Comparison of ENCODE assay signal across 8 cellular contexts in genomic region chr11:86800076-86800955, GRCh38. TPM values are rescaled to one million over a fixed set of nuclear protein-coding genes. Genes with fewer than 3 reads are reported as not detected.
DNase-seq lines count a peak whose midpoint lies in the region; ATAC-seq and TF ChIP-seq lines count a peak whose summit lies in the region.

Gene PRSS23 (plus strand): TSS chr11:86800542. CDS start chr11:86807644, 7,102 bp downstream.

- peak; percentile 74 for DNase-seq in ELF-1 (ENCODE audit: low read depth, low spot score)
- peak; percentile 64 for DNase-seq in SK-N-DZ (ENCODE audit: low spot score)
- peak; percentile 42 for DNase-seq in cerebellum (ENCODE audit: low spot score)
- no peak for DNase-seq in kidney epithelial cell (ENCODE audit: low read depth)
- DNase-seq in spleen, result peak; percentile 79
- DNase-seq in globus pallidus (ENCODE audit: low spot score), result no peak
- DNase-seq in superior temporal gyrus (ENCODE audit: extremely low spot score), result no peak

- peak; percentile 46 for ATAC-seq in HG02870 (IDR thresholded peaks at IDR 0.05; ENCODE audit: unreplicated experiment)

- intact Hi-C loops in spleen (cut with DNase I; ENCODE audit: low total_unique reads), result no loop called here

- H3K9me3 ChIP-seq in spleen, result no peaks in the 10 kb centered on the region

- WGBS in spleen, 5 donors, result 1 to 8% (median 1%) methylated on average over 6 to 97 of the region's 97 CpGs

- H3K4me3 ChIP-seq in kidney epithelial cell (ENCODE audit: low read depth, low read length) (peak within 1 kb of the TSS; percentile 91), spleen (peak within 1 kb of the TSS; percentile 33 to 75 (median 42))

- TF ChIP-seq CTCF in kidney epithelial cell (IDR thresholded peaks at IDR 0.05; ENCODE audit: insufficient read depth, low read length, poor library complexity, severe bottlenecking), result no peak
- no peak for TF ChIP-seq CTCF in spleen (IDR thresholded peaks at IDR 0.05 in 8 of 11, conservative IDR thresholded peaks at IDR 0.05 in 3 of 11)

- no peaks in the 10 kb centered on the region for H3K36me3 ChIP-seq in kidney epithelial cell (ENCODE audit: control insufficient read depth, insufficient read depth, low read length)
- H3K36me3 ChIP-seq in spleen, result no peaks in the 10 kb centered on the region

- TF ChIP-seq POLR2A in spleen (IDR thresholded peaks at IDR 0.05), result no peak

- peaks cover 0 to 48% (median 15%) of the 10 kb centered on the region in 6 donors for H3K4me1 ChIP-seq in spleen

- H3K27ac ChIP-seq in spleen, result peak within 1 kb of the TSS in 6 of 8 donors; percentile 46 to 73 (median 56)

- H3K27me3 ChIP-seq in kidney epithelial cell (ENCODE audit: control insufficient read depth, insufficient read depth, low read length), result no peaks in the 10 kb centered on the region
- peaks cover 0 to 48% (median 15%) of the 10 kb centered on the region in 7 donors for H3K27me3 ChIP-seq in spleen (replicated peaks in 1 of 7)

RNA-seq across cellular contexts. Expression of gene PRSS23, which starts in this region (rescaled TPM):
- 3.0 and 5.2 TPM in 2 replicates for polyA plus RNA-seq in SK-N-DZ (2014; cell fraction: cytosol; rRNA removed)
- polyA plus RNA-seq in SK-N-DZ (2014; cell fraction: nucleus; rRNA removed), result 0.87 and 1.3 TPM in 2 replicates
- 7.3 TPM for total RNA-seq in cerebellum
- 38.5 and 56.6 TPM in 2 replicates for total RNA-seq in kidney epithelial cell
- 10 to 100 TPM in 6 of 7 donors, 1 to 10 TPM in 1; 9.6 to 28.0 (median 16.1) TPM for total RNA-seq in spleen
- polyA plus RNA-seq in spleen, result 1 to 10 TPM; 1.5 to 4.8 (median 3.9) TPM

Comparison
In these comparisons a context has a peak if more than half of its experiments do, and no peak if none do; other contexts are left out.
1. DNase-seq: peak in ELF-1 (single experiment), SK-N-DZ (single experiment), cerebellum (single experiment) and spleen (single experiment); none in kidney epithelial cell (single experiment), globus pallidus (single experiment) and superior temporal gyrus (single experiment).